In the genomic region with DNA sequence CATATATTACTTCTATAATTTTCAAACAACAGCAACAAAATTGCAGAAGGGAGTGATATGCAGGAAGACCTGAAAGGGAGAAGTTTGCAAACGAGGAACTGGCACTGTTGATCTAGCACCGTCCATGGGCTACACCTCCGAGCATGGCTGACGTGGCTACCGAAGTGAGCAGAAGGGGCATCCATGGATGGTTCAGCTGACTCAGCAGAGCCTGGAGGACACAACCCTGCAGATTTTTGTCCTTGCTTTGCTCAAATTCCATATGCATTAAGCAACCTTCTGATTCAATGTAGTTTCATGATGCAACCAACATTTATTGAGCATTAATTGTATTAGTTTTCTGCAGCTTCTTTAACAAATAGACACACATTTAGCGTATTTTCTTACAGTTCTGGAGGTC, we compare ENCODE assay signal across 25 cellular contexts.
DNase-seq lines count a peak whose midpoint lies in the region; ATAC-seq, FAIRE-seq and TF ChIP-seq lines count a peak whose summit lies in the region.
"Had no signal": no experiment of that assay in that cellular context is flagged by ENCODE, and none has a peak within 500 bp of the region (broad histone marks: within the 10 kb centered on the region; RNA-seq: fewer than 3 reads in every experiment).

No MANE protein-coding gene starts in this region.

- no peak overlapping the region for H2BK5ac ChIP-seq in H1 (ENCODE audit: low read depth, low read length)

- H3K4ac ChIP-seq in H1 (replicated peaks; ENCODE audit: insufficient read length, low read depth, low read length), result no peak overlapping the region

- no peaks in the 10 kb centered on the region for H3K79me2 ChIP-seq in OCI-LY3 (ENCODE audit: low read length)
- H3K79me2 ChIP-seq in H1 (ENCODE audit: control insufficient read depth in 1 of 2, insufficient read depth in 2 of 2, low read length in 2 of 2), result no peaks in the 10 kb centered on the region

- H3K4me3 Mint-ChIP-seq in activated CD4-positive, alpha-beta T cell treated with anti-CD3 and anti-CD28 coated beads, Interleukin-2, amount 10 ng/mL, durations not matched to agents 24 days and 14 days, result no peak overlapping the region
- H3K4me3 Mint-ChIP-seq in activated CD4-positive, alpha-beta T cell treated with anti-CD3 and anti-CD28 coated beads for 36 hours, result no peak overlapping the region
- H3K4me3 Mint-ChIP-seq: CD14-positive monocyte; CD4-positive, alpha-beta T cell; CD8-positive, alpha-beta memory T cell; H9 had no signal

- POLR2A ChIA-PET in activated CD4-positive, alpha-beta T cell treated with anti-CD3 and anti-CD28 coated beads for 36 hours (lab: Charles Lee), result no interaction called here
- POLR2A ChIA-PET in H1 (lab: Charles Lee; ENCODE audit: partially characterized antibody), result no interaction called here

- H3K4me1 ChIP-seq in OCI-LY3 (ENCODE audit: low read length) (peaks cover 45% of the 10 kb centered on the region), H1 (replicated peaks in 1 of 4; ENCODE audit: control insufficient read depth in 3 of 4, insufficient read depth in 4 of 4, low read length in 3 of 4) (no peaks in the 10 kb centered on the region), vagina (no peaks in the 10 kb centered on the region)
- H3K4me1 ChIP-seq: BE2C had no signal

- WGBS in H1 (ENCODE audit: extremely low coverage in 1 of 2, insufficient coverage in 1 of 2, insufficient read length in 1 of 2, insufficient replicate concordance in 2 of 2, low coverage in 1 of 2, low lambda C conversion rate in 2 of 2, missing lambda C conversion rate in 1 of 2), 2 experiments, result 76% methylated on average over 6 of the region's 6 CpGs; no CpG with 5 or more reads in 1 of the 2 experiments

- no peak for TF ChIP-seq EP300 in H1 (IDR thresholded peaks at IDR 0.05; ENCODE audit: borderline replicate concordance in 1 of 2, low read depth in 2 of 2, low read length in 2 of 2)

- H2BK120ac ChIP-seq in H1 (replicated peaks; ENCODE audit: low read depth, low read length), result no peak overlapping the region

- no peak for FAIRE-seq in H1 (lab: Jason Lieb, UNC)
- FAIRE-seq: A204.1, D721Med, GM12878, GM19239 had no signal

- DNase-seq in activated CD4-positive, alpha-beta T cell treated with anti-CD3 and anti-CD28 coated beads, Interleukin-2, amount 10 ng/mL, durations not matched to agents 24 days and 14 days, result peak; percentile 43
- no peak for DNase-seq in activated CD4-positive, alpha-beta T cell treated with anti-CD3 and anti-CD28 coated beads for 36 hours
- DNase-seq in H1 (ENCODE audit: low read depth in 1 of 2, low spot score in 2 of 2) (peak in 1 of 2 experiments; percentile 13), SW 1271 (lab: John Stamatoyannopoulos, UW) (no peak), vagina (ENCODE audit: extremely low spot score in 2 of 2) (no peak)
- DNase-seq: ACHN; AML-193; BE2C; CD4-positive, alpha-beta T cell; CD8-positive, alpha-beta memory T cell; DMS 273 treated with DMSO at 0.1 percent for 48 hours; EL; GDM1; GM23248; H9 had no signal

- H2BK12ac ChIP-seq in H1 (ENCODE audit: low read depth, low read length), result no peak overlapping the region

- no peak overlapping the region for H2AK5ac ChIP-seq in H1 (ENCODE audit: low read depth, low read length)

- H4K91ac ChIP-seq in H1 (replicated peaks; ENCODE audit: insufficient read length, low read length), result no peak overlapping the region

- H3K9me3 ChIP-seq in OCI-LY3 (ENCODE audit: insufficient read depth, low read length), result peaks cover 6% of the 10 kb centered on the region
- peaks cover 0 to 4% of the 10 kb centered on the region in 2 experiments; a peak in 1 of 4 replicates for H3K9me3 ChIP-seq in H1 (ENCODE audit: insufficient read depth in 2 of 2, low read depth in 1 of 2, low read length in 1 of 2)
- no peaks in the 10 kb centered on the region for H3K9me3 ChIP-seq in vagina
- H3K9me3 ChIP-seq: BE2C; BLaER1 treated with 17β-estradiol and CSF1 and Interleukin-3, amounts not matched to agents 10 nM and 100 nM had no signal

- H3K36me3 Mint-ChIP-seq in activated CD4-positive, alpha-beta T cell treated with anti-CD3 and anti-CD28 coated beads, Interleukin-2, amount 10 ng/mL, durations not matched to agents 24 days and 14 days (ENCODE audit: low read depth), result no peaks in the 10 kb centered on the region
- H3K36me3 Mint-ChIP-seq in activated CD4-positive, alpha-beta T cell treated with anti-CD3 and anti-CD28 coated beads for 36 hours (ENCODE audit: low read depth), result no peaks in the 10 kb centered on the region
- H3K36me3 Mint-ChIP-seq: CD14-positive monocyte; CD8-positive, alpha-beta memory T cell had no signal

- H3K56ac ChIP-seq in H1 (replicated peaks; ENCODE audit: insufficient read length, low read depth, low read length), result no peak overlapping the region

- no peak overlapping the region for H4K8ac ChIP-seq in H1 (ENCODE audit: extremely low read depth, insufficient read depth, low read length)

- H2AFZ ChIP-seq in OCI-LY3 (ENCODE audit: low read depth, low read length), result no peak overlapping the region
- no peak overlapping the region for H2AFZ ChIP-seq in H1 (ENCODE audit: low read length)
- H2AFZ ChIP-seq: GM23248 had no signal

- H3K36me3 ChIP-seq in OCI-LY3 (replicated peaks; ENCODE audit: low read depth, low read length), result peaks cover 11% of the 10 kb centered on the region
- no peaks in the 10 kb centered on the region for H3K36me3 ChIP-seq in H1 (ENCODE audit: control insufficient read depth in 2 of 4, insufficient read depth in 4 of 4, low read length in 3 of 4)
- no peaks in the 10 kb centered on the region for H3K36me3 ChIP-seq in vagina
- H3K36me3 ChIP-seq: BE2C; BLaER1 treated with 17β-estradiol and CSF1 and Interleukin-3, amounts not matched to agents 10 nM and 100 nM had no signal

- H4K5ac ChIP-seq in H1 (ENCODE audit: insufficient read length, low read depth, low read length), result no peak overlapping the region

- no peak for TF ChIP-seq RAD21 in H1 (IDR thresholded peaks at IDR 0.05 in 1 of 2, conservative IDR thresholded peaks at IDR 0.05 in 1 of 2; ENCODE audit: low read depth in 2 of 2, low read length in 2 of 2)

- no peak for ATAC-seq in activated CD4-positive, alpha-beta T cell treated with anti-CD3 and anti-CD28 coated beads for 36 hours
- no peak for ATAC-seq in HG03469 (IDR thresholded peaks at IDR 0.05; ENCODE audit: unreplicated experiment)
- ATAC-seq: HCT116 had no signal

- no peak overlapping the region for H3K27ac Mint-ChIP-seq in activated CD4-positive, alpha-beta T cell treated with anti-CD3 and anti-CD28 coated beads, Interleukin-2, amount 10 ng/mL, durations not matched to agents 24 days and 14 days
- H3K27ac Mint-ChIP-seq in activated CD4-positive, alpha-beta T cell treated with anti-CD3 and anti-CD28 coated beads for 36 hours, result no peak overlapping the region
- H3K27ac Mint-ChIP-seq: CD14-positive monocyte; CD4-positive, alpha-beta T cell; CD8-positive, alpha-beta memory T cell; H9 had no signal

- intact Hi-C loops in activated CD4-positive, alpha-beta T cell treated with anti-CD3 and anti-CD28 coated beads, Interleukin-2, amount 10 ng/mL, durations not matched to agents 24 days and 14 days (cut with micrococcal nuclease), result no loop called here
- intact Hi-C loops in activated CD4-positive, alpha-beta T cell treated with anti-CD3 and anti-CD28 coated beads for 36 hours (cut with DNase I, micrococcal nuclease), result no loop called here
- intact Hi-C loops in vagina (cut with DNase I), result no loop called here

- H2BK15ac ChIP-seq in H1 (ENCODE audit: low read length), result no peak overlapping the region

- H3K27me3 ChIP-seq in OCI-LY3 (ENCODE audit: low read depth, low read length) (no peaks in the 10 kb centered on the region), H1 (replicated peaks in 1 of 4; ENCODE audit: control insufficient read depth in 3 of 4, extremely low read depth in 1 of 4, insufficient read depth in 3 of 4, low read length in 3 of 4) (no peaks in the 10 kb centered on the region; a peak in 3 of 7 replicates), vagina (no peaks in the 10 kb centered on the region)
- H3K27me3 ChIP-seq: BE2C; BLaER1 treated with 17β-estradiol and CSF1 and Interleukin-3, amounts not matched to agents 10 nM and 100 nM had no signal

- H3K18ac ChIP-seq in H1 (ENCODE audit: extremely low read depth, low read length), result no peak overlapping the region

- no peak overlapping the region for H3K23ac ChIP-seq in H1 (ENCODE audit: insufficient read length)

- no peak overlapping the region for H3K14ac ChIP-seq in H1 (ENCODE audit: insufficient read length)

- no peaks in the 10 kb centered on the region for H3K23me2 ChIP-seq in H1 (ENCODE audit: low read depth, low read length)

- H2BK20ac ChIP-seq in H1 (ENCODE audit: low read length), result no peak overlapping the region

- H4K20me1 ChIP-seq in OCI-LY3 (ENCODE audit: insufficient read depth, low read length) (no peaks in the 10 kb centered on the region), H1 (replicated peaks in 1 of 2; ENCODE audit: control insufficient read depth in 1 of 2, insufficient read depth in 2 of 2, low read length in 2 of 2) (no peaks in the 10 kb centered on the region)
- H4K20me1 ChIP-seq: BLaER1 treated with 17β-estradiol and CSF1 and Interleukin-3, amounts not matched to agents 10 nM and 100 nM had no signal

- TF ChIP-seq POLR2A in H1 (IDR thresholded peaks at IDR 0.05; ENCODE audit: control extremely low read depth in 1 of 2, low read depth in 2 of 2, low read length in 2 of 2) (no peak), vagina (IDR thresholded peaks at IDR 0.05) (no peak)

- no peak overlapping the region for H3K27ac ChIP-seq in OCI-LY3 (ENCODE audit: low read length)
- H3K27ac ChIP-seq in H1 (ENCODE audit: low read depth, low read length), result no peak overlapping the region
- H3K27ac ChIP-seq in vagina, result no peak overlapping the region
- H3K27ac ChIP-seq: 22Rv1; BLaER1 treated with 17β-estradiol and CSF1 and Interleukin-3, amounts not matched to agents 10 nM and 100 nM; GM23248 had no signal

- CTCF ChIA-PET in activated CD4-positive, alpha-beta T cell treated with anti-CD3 and anti-CD28 coated beads for 36 hours (lab: Charles Lee), result no interaction called here
- CTCF ChIA-PET in H1 (lab: Charles Lee; ENCODE audit: partially characterized antibody), result interaction anchor here (1.1 to 1.6 kb wide), 3 partner anchors 13 to 375 kb away, joined by 3 to 5 read pairs (median 3); no protein-coding TSS in a partner anchor

- H3K4me3 ChIP-seq in OCI-LY3 (ENCODE audit: low read length) (no peak overlapping the region), H1 (ENCODE audit: extremely low read depth in 1 of 4, insufficient read depth in 2 of 4, low read depth in 3 of 4, low read length in 4 of 4) (no peak overlapping the region), vagina (no peak overlapping the region)
- H3K4me3 ChIP-seq: BLaER1 treated with 17β-estradiol and CSF1 and Interleukin-3, amounts not matched to agents 10 nM and 100 nM; GM12878; GM23248 had no signal

- peaks cover 6% of the 10 kb centered on the region for H3K27me3 Mint-ChIP-seq in activated CD4-positive, alpha-beta T cell treated with anti-CD3 and anti-CD28 coated beads, Interleukin-2, amount 10 ng/mL, durations not matched to agents 24 days and 14 days
- peaks cover 27% of the 10 kb centered on the region for H3K27me3 Mint-ChIP-seq in activated CD4-positive, alpha-beta T cell treated with anti-CD3 and anti-CD28 coated beads for 36 hours

- H3K9ac ChIP-seq in OCI-LY3 (ENCODE audit: low read length) (no peak overlapping the region), H1 (replicated peaks in 1 of 4; ENCODE audit: extremely low read depth in 1 of 4, low read depth in 3 of 4, low read length in 3 of 4) (no peak overlapping the region)
- H3K9ac ChIP-seq: BLaER1 treated with 17β-estradiol and CSF1 and Interleukin-3, amounts not matched to agents 10 nM and 100 nM; GM23248 had no signal

- no peaks in the 10 kb centered on the region for H3K9me3 Mint-ChIP-seq in activated CD4-positive, alpha-beta T cell treated with anti-CD3 and anti-CD28 coated beads, Interleukin-2, amount 10 ng/mL, durations not matched to agents 24 days and 14 days
- H3K9me3 Mint-ChIP-seq in activated CD4-positive, alpha-beta T cell treated with anti-CD3 and anti-CD28 coated beads for 36 hours (ENCODE audit: low read depth), result no peaks in the 10 kb centered on the region
- H3K9me3 Mint-ChIP-seq: CD4-positive, alpha-beta T cell; CD8-positive, alpha-beta memory T cell had no signal

- H3K4me1 Mint-ChIP-seq in activated CD4-positive, alpha-beta T cell treated with anti-CD3 and anti-CD28 coated beads, Interleukin-2, amount 10 ng/mL, durations not matched to agents 24 days and 14 days, result no peaks in the 10 kb centered on the region
- H3K4me1 Mint-ChIP-seq in activated CD4-positive, alpha-beta T cell treated with anti-CD3 and anti-CD28 coated beads for 36 hours, result no peaks in the 10 kb centered on the region
- H3K4me1 Mint-ChIP-seq: CD14-positive monocyte; CD8-positive, alpha-beta memory T cell; H9 had no signal

- no peak for TF ChIP-seq CTCF in OCI-LY3 (IDR thresholded peaks at IDR 0.05; ENCODE audit: low read depth, low read length)
- TF ChIP-seq CTCF in H1 (IDR thresholded peaks at IDR 0.05; ENCODE audit: control extremely low read depth in 1 of 3, insufficient read depth in 1 of 3, low read depth in 1 of 3, low read length in 3 of 3), result no peak
- TF ChIP-seq CTCF in vagina (IDR thresholded peaks at IDR 0.05), result no peak

- peak overlapping the region; percentile 56 for H3K4me2 ChIP-seq in OCI-LY3 (ENCODE audit: low read length)
- H3K4me2 ChIP-seq in H1 (ENCODE audit: insufficient read depth in 1 of 2, low read depth in 2 of 2, low read length in 2 of 2), result no peak overlapping the region
- H3K4me2 ChIP-seq: BLaER1 treated with 17β-estradiol and CSF1 and Interleukin-3, amounts not matched to agents 10 nM and 100 nM had no signal

- no peaks in the 10 kb centered on the region for H3K79me1 ChIP-seq in H1 (ENCODE audit: low read depth, low read length)
